1 cellular context compared by ENCODE assay signal in the genomic region with DNA sequence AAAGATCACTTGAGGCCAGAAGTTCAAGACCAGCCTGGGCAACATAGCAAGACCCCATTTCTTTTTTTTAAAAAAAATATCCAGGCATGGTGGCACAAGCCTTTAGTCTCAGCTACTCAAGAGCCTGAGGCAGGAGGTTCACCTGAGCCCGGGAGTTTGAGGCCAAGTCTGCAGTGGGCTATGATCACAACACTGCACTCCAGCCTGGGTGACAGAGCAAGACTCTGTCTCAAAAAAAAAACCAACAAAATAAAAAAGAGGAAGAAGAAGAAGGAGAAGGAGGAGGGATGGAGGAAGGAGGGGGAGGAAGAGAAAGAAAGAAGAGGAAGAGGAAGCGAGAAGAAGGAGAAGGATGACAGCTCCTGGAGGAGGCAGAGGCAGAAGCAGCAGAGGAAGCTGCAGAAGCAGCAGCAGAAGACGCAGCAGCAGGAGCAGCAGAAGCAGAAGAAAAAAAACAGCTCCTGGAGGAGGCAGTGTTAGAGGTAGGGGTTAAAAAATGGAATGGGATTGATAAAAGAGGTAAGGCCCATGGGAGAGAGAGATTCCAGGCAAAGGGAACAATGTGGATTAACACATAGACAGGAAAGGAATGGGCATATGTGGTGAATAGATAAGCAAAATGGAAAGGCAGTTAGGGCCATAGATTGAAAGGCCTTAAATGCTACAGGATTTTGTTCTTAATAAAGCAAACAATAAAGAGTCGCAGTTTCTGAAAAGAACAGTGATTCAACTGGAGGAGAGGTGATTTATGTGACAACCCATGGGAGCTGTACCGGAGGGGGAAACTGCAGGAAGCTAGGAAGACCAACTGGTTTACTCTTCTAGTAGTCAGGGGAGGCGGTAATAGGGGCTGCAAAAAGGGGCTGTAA.
TF ChIP-seq lines count a peak whose summit lies in the region.

No MANE protein-coding gene starts in this region.

TF ChIP-seq in GM23338, 12 proteins besides CTCF, POLR2A, EP300 and RAD21 (continued from another document):
- TF ChIP-seq, protein P1, sequence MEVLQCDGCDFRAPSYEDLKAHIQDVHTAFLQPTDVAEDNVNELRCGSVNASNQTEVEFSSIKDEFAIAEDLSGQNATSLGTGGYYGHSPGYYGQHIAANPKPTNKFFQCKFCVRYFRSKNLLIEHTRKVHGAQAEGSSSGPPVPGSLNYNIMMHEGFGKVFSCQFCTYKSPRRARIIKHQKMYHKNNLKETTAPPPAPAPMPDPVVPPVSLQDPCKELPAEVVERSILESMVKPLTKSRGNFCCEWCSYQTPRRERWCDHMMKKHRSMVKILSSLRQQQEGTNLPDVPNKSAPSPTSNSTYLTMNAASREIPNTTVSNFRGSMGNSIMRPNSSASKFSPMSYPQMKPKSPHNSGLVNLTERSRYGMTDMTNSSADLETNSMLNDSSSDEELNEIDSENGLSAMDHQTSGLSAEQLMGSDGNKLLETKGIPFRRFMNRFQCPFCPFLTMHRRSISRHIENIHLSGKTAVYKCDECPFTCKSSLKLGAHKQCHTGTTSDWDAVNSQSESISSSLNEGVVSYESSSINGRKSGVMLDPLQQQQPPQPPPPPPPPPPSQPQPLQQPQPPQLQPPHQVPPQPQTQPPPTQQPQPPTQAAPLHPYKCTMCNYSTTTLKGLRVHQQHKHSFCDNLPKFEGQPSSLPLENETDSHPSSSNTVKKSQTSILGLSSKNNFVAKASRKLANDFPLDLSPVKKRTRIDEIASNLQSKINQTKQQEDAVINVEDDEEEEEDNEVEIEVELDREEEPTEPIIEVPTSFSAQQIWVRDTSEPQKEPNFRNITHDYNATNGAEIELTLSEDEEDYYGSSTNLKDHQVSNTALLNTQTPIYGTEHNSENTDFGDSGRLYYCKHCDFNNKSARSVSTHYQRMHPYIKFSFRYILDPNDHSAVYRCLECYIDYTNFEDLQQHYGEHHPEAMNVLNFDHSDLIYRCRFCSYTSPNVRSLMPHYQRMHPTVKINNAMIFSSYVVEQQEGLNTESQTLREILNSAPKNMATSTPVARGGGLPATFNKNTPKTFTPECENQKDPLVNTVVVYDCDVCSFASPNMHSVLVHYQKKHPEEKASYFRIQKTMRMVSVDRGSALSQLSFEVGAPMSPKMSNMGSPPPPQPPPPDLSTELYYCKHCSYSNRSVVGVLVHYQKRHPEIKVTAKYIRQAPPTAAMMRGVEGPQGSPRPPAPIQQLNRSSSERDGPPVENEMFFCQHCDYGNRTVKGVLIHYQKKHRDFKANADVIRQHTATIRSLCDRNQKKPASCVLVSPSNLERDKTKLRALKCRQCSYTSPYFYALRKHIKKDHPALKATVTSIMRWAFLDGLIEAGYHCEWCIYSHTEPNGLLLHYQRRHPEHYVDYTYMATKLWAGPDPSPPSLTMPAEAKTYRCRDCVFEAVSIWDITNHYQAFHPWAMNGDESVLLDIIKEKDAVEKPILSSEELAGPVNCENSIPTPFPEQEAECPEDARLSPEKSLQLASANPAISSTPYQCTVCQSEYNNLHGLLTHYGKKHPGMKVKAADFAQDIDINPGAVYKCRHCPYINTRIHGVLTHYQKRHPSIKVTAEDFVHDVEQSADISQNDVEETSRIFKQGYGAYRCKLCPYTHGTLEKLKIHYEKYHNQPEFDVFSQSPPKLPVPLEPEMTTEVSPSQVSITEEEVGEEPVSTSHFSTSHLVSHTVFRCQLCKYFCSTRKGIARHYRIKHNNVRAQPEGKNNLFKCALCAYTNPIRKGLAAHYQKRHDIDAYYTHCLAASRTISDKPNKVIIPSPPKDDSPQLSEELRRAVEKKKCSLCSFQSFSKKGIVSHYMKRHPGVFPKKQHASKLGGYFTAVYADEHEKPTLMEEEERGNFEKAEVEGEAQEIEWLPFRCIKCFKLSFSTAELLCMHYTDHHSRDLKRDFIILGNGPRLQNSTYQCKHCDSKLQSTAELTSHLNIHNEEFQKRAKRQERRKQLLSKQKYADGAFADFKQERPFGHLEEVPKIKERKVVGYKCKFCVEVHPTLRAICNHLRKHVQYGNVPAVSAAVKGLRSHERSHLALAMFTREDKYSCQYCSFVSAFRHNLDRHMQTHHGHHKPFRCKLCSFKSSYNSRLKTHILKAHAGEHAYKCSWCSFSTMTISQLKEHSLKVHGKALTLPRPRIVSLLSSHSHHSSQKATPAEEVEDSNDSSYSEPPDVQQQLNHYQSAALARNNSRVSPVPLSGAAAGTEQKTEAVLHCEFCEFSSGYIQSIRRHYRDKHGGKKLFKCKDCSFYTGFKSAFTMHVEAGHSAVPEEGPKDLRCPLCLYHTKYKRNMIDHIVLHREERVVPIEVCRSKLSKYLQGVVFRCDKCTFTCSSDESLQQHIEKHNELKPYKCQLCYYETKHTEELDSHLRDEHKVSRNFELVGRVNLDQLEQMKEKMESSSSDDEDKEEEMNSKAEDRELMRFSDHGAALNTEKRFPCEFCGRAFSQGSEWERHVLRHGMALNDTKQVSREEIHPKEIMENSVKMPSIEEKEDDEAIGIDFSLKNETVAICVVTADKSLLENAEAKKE (CRISPR knock-in tag; IDR thresholded peaks at IDR 0.05): no peak
- TF ChIP-seq, protein P2, sequence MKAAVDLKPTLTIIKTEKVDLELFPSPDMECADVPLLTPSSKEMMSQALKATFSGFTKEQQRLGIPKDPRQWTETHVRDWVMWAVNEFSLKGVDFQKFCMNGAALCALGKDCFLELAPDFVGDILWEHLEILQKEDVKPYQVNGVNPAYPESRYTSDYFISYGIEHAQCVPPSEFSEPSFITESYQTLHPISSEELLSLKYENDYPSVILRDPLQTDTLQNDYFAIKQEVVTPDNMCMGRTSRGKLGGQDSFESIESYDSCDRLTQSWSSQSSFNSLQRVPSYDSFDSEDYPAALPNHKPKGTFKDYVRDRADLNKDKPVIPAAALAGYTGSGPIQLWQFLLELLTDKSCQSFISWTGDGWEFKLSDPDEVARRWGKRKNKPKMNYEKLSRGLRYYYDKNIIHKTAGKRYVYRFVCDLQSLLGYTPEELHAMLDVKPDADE (IDR thresholded peaks at IDR 0.05): no peak
- TF ChIP-seq NANOG (IDR thresholded peaks at IDR 0.05; ENCODE audit: borderline replicate concordance) (no peak), STAT1 (IDR thresholded peaks at IDR 0.05; ENCODE audit: unreplicated experiment) (no peak), EZH2 (IDR thresholded peaks at IDR 0.05; ENCODE audit: low read depth, unreplicated experiment) (no peak), ZNF114 (CRISPR knock-in tag; IDR thresholded peaks at IDR 0.05) (no peak)
